In the genomic region with DNA sequence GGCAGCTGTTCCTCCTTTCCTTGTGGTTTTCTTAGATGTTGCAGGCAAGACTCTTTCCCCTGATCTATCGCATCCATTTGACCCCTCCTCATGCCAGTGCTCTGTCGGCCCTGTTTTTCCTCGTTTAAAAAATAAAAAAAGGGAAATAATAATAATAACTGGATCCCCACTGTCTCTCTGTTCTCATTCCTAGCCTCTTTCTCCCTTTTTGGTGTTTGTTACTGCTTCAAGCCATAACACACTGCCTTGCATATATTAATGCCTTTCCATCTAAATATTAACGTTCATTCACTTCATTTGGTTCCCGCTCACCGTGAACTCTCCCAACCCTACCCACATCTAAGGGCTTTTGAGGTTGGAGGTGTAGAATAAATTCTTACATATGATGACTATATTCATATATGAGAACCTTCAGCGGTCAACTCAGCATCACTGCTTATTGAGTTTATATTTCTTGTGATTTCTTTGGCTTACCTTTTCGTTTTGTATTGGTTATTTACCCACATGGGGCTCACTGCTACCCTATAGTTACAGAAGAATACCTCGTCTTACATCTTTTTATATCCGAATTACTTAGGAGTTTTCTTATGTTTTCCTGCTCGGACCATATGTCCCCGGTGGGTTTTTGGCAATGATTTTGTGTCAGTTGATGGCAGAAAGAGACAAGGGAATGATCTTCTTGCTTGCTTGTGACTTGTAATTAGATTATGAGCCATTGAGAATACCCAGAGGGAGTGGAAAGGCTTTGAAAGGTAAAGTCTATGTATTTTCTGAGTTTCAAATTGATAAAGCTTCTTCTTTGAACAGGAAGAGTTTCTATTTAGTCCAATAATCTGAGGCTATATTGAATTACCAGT, we compare ENCODE assay signal across 8 cellular contexts. TPM values are rescaled to one million over a fixed set of nuclear protein-coding genes. Genes with fewer than 3 reads are reported as not detected.
DNase-seq lines count a peak whose midpoint lies in the region; ATAC-seq and TF ChIP-seq lines count a peak whose summit lies in the region.

No MANE protein-coding gene starts in this region.

- no peaks in the 10 kb centered on the region for H3K36me3 ChIP-seq in SK-N-MC (ENCODE audit: insufficient read depth, low read length)
- no peaks in the 10 kb centered on the region for H3K36me3 ChIP-seq in gastrocnemius medialis

- no peaks in the 10 kb centered on the region for H3K9me3 ChIP-seq in SK-N-MC (ENCODE audit: low read depth, low read length)
- no peaks in the 10 kb centered on the region for H3K9me3 ChIP-seq in gastrocnemius medialis

- TF ChIP-seq CTCF in gastrocnemius medialis (IDR thresholded peaks at IDR 0.05 in 4 of 5, conservative IDR thresholded peaks at IDR 0.05 in 1 of 5) = no peak

- peak overlapping the region; percentile 90 for H3K4me3 ChIP-seq in SK-N-MC
- peak overlapping the region; percentile 75 to 94 (median 88) for H3K4me3 ChIP-seq in gastrocnemius medialis

- intact Hi-C loops in gastrocnemius medialis (cut with DNase I; ENCODE audit: low total_unique reads) = loop anchor here (2.0 kb wide), 2 partner anchors 96 to 348 kb away; a partner anchor contains a TSS

- TF ChIP-seq POLR2A in gastrocnemius medialis (IDR thresholded peaks at IDR 0.05) = no peak

- in situ Hi-C loops in gastrocnemius medialis (cut with MboI; ENCODE audit: low sequenced_read_pairs in 4 of 4) = loop anchor here in 1 of 4 donors (25.0 kb wide), 1 partner anchor 1047 kb away; a partner anchor contains a TSS

- peak; percentile 57 for DNase-seq in CD1c-positive myeloid dendritic cell (ENCODE audit: extremely low spot score)
- DNase-seq in SK-N-MC (ENCODE audit: low read depth, low spot score) = no peak
- DNase-seq in globus pallidus (ENCODE audit: low spot score) = peak; percentile 60
- no peak for DNase-seq in gastrocnemius medialis
- no peak for DNase-seq in activated CD8-positive, alpha-beta memory T cell treated with anti-CD3 and anti-CD28 coated beads, Interleukin-2, amount 50 U/mL, for 4 hours
- no peak for DNase-seq in midbrain (lab: John Stamatoyannopoulos, UW)

- no peaks in the 10 kb centered on the region for H3K27me3 ChIP-seq in gastrocnemius medialis

- H3K9ac ChIP-seq in SK-N-MC (ENCODE audit: insufficient read length) = peak overlapping the region; percentile 86

- peaks cover 9 to 13% of the 10 kb centered on the region in 2 donors for H3K4me1 ChIP-seq in gastrocnemius medialis

- H3K27ac ChIP-seq in SK-N-MC = peak overlapping the region; percentile 89; the same call in 1 of the 2 replicates
- peak overlapping the region; percentile 89 to 97 (median 94) for H3K27ac ChIP-seq in gastrocnemius medialis

- ATAC-seq in GM19023 (IDR thresholded peaks at IDR 0.05; ENCODE audit: unreplicated experiment) = peak; percentile 19
- peak; percentile 24 for ATAC-seq in HG03139 (IDR thresholded peaks at IDR 0.05; ENCODE audit: unreplicated experiment)
- ATAC-seq in gastrocnemius medialis = peak; percentile 29 to 39

RNA-seq across cellular contexts. Expression of a gene that starts 0.8 kb away (rescaled TPM):
- total RNA-seq in gastrocnemius medialis = 1 to 10 TPM; 2.5 to 5.8 (median 4.5) TPM

Comparison
In these comparisons a context has a peak if more than half of its experiments do, and no peak if none do; other contexts are left out.
1. DNase-seq: peak in CD1c-positive myeloid dendritic cell (single experiment) and globus pallidus (single experiment); none in SK-N-MC (single experiment), gastrocnemius medialis (0 of 2), activated CD8-positive, alpha-beta memory T cell treated with anti-CD3 and anti-CD28 coated beads, Interleukin-2, amount 50 U/mL, for 4 hours (single experiment) and midbrain (single experiment).
2. Peak in every context shown above with its lines, with median percentiles within 50 percentile points of each other: ATAC-seq.